In the genomic region with DNA sequence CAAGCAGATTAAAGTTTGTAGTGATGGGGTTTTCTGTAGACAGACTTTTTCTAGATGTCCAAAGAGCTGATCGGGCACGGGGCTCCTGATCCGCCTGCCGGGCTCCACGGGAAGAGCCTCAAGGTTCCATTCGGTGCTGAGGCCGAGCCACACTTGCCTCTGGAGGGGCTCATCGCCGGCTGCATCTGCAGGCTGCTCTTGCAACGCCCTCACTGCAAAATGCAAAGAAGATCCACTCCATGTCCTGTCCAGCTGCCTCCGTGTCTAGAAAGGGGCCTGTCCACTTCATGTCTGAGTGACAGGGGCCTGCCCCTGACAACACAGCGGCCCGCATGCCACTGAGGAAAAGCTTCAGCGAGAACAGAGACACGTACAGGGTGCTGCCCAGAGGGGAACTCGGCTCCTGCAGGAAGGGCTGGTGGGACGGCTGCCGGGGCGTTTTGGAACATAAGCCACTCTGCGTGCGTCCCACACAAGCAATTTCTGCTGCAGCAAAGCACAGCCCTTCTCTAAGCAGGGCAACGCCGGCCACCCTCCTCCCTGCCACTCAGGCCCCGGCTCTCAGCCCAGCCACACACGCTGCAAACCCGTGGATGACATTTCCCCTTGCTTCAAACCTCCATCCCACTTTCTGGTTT, we compare ENCODE assay signal across 16 cellular contexts. TPM values are rescaled to one million over a fixed set of nuclear protein-coding genes. Genes with fewer than 3 reads are reported as not detected.
DNase-seq lines count a peak whose midpoint lies in the region; ATAC-seq, FAIRE-seq and TF ChIP-seq lines count a peak whose summit lies in the region.
"Had no signal": no experiment of that assay in that cellular context is flagged by ENCODE, and none has a peak within 500 bp of the region (broad histone marks: within the 10 kb centered on the region; RNA-seq: fewer than 3 reads in every experiment).

No MANE protein-coding gene starts in this region.

- H3K4me1 ChIP-seq in kidney (ENCODE audit: control insufficient read depth in 1 of 2, insufficient read depth in 1 of 2, low read depth in 1 of 2, low read length in 2 of 2) (no peaks in the 10 kb centered on the region), sigmoid colon (no peaks in the 10 kb centered on the region), ascending aorta (no peaks in the 10 kb centered on the region)
- H3K4me1 ChIP-seq: BE2C had no signal

- peaks cover 0 to 2% of the 10 kb centered on the region in 2 donors for H3K36me3 Mint-ChIP-seq in CD14-positive monocyte
- H3K36me3 Mint-ChIP-seq in activated T-cell treated with anti-CD3 and anti-CD28 coated beads, Interleukin-2, amount 50 U/mL, for 72 hours (ENCODE audit: insufficient read depth in 2 of 2) = no peaks in the 10 kb centered on the region

- peak overlapping the region in 1 of 2 donors; percentile 79 for H3K4me3 Mint-ChIP-seq in CD14-positive monocyte
- no peak overlapping the region for H3K4me3 Mint-ChIP-seq in activated T-cell treated with anti-CD3 and anti-CD28 coated beads, Interleukin-2, amount 50 U/mL, for 72 hours

- DNase-seq in CD14-positive monocyte (ENCODE audit: low spot score) (peak; percentile 24), Kasumi-1 (lab: John Stamatoyannopoulos, UW) (peak; percentile 26 to 38), kidney (peak; percentile 56), sigmoid colon (peak; percentile 46), ascending aorta (ENCODE audit: low spot score in 2 of 2) (no peak), RCC 7860 (ENCODE audit: low spot score) (no peak)
- no peak for DNase-seq in activated T-cell treated with anti-CD3 and anti-CD28 coated beads, Interleukin-2, amount 50 U/mL, for 72 hours
- DNase-seq: ACHN, BE2C, GOT3, NCI-H1092 treated with DMSO at 0.1 percent for 48 hours, NCI-H187, NCI-H2171, NCI-H774 had no signal

- no peak for ATAC-seq in GM21423 (IDR thresholded peaks at IDR 0.05; ENCODE audit: unreplicated experiment)
- ATAC-seq in activated T-cell treated with anti-CD3 and anti-CD28 coated beads, Interleukin-2, amount 50 U/mL, for 72 hours (replicated peaks in 1 of 2) = no peak

- H3K9me3 ChIP-seq in kidney (ENCODE audit: control insufficient read depth in 1 of 2, low read length in 2 of 2) (no peaks in the 10 kb centered on the region), sigmoid colon (no peaks in the 10 kb centered on the region), ascending aorta (no peaks in the 10 kb centered on the region)
- H3K9me3 ChIP-seq: BE2C, Peyer's patch had no signal

- 79 to 81% methylated on average over 26 of the region's 26 CpGs for WGBS in sigmoid colon, 2 donors

- H3K4me3 ChIP-seq in kidney (ENCODE audit: low read length in 2 of 2) (no peak overlapping the region), sigmoid colon (no peak overlapping the region), ascending aorta (no peak overlapping the region)
- H3K4me3 ChIP-seq: Peyer's patch had no signal

- no peak for TF ChIP-seq CTCF in CD14-positive monocyte (IDR thresholded peaks at IDR 0.05)
- no peak for TF ChIP-seq CTCF in kidney (IDR thresholded peaks at IDR 0.05; ENCODE audit: borderline replicate concordance, extremely low read depth, insufficient read depth)
- TF ChIP-seq CTCF in sigmoid colon (IDR thresholded peaks at IDR 0.05) = no peak
- no peak for TF ChIP-seq CTCF in ascending aorta (IDR thresholded peaks at IDR 0.05)

- no peaks in the 10 kb centered on the region for H3K36me3 ChIP-seq in kidney (ENCODE audit: control insufficient read depth in 1 of 2, insufficient read depth in 2 of 2, low read length in 2 of 2)
- H3K36me3 ChIP-seq in sigmoid colon = no peaks in the 10 kb centered on the region
- no peaks in the 10 kb centered on the region for H3K36me3 ChIP-seq in ascending aorta
- H3K36me3 ChIP-seq: BE2C, Peyer's patch had no signal

- TF ChIP-seq POLR2A in sigmoid colon (IDR thresholded peaks at IDR 0.05) = no peak

- H3K27ac ChIP-seq in kidney (ENCODE audit: low read depth in 2 of 2, low read length in 2 of 2) = no peak overlapping the region
- no peak overlapping the region for H3K27ac ChIP-seq in sigmoid colon
- no peak overlapping the region for H3K27ac ChIP-seq in ascending aorta

- no peaks in the 10 kb centered on the region for H3K9me3 Mint-ChIP-seq in CD14-positive monocyte
- H3K9me3 Mint-ChIP-seq in activated T-cell treated with anti-CD3 and anti-CD28 coated beads, Interleukin-2, amount 50 U/mL, for 72 hours = no peaks in the 10 kb centered on the region

- TF ChIP-seq EP300 in sigmoid colon (IDR thresholded peaks at IDR 0.05) = no peak

- no peak overlapping the region for H3K9ac ChIP-seq in kidney (ENCODE audit: low read length in 2 of 2)

- peaks cover 21 to 30% (median 27%) of the 10 kb centered on the region in 3 donors for H3K27me3 Mint-ChIP-seq in CD14-positive monocyte (ENCODE audit: low read depth in 3 of 3)
- H3K27me3 Mint-ChIP-seq in activated T-cell treated with anti-CD3 and anti-CD28 coated beads, Interleukin-2, amount 50 U/mL, for 72 hours (ENCODE audit: low read depth) = peaks cover 15% of the 10 kb centered on the region

- H3K4me1 Mint-ChIP-seq in CD14-positive monocyte = peaks cover 21% of the 10 kb centered on the region
- peaks cover 17% of the 10 kb centered on the region for H3K4me1 Mint-ChIP-seq in activated T-cell treated with anti-CD3 and anti-CD28 coated beads, Interleukin-2, amount 50 U/mL, for 72 hours (ENCODE audit: low read depth)

- intact Hi-C loops in CD14-positive monocyte (cut with micrococcal nuclease) = no loop called here
- intact Hi-C loops in kidney (cut with DNase I) = no loop called here
- intact Hi-C loops in sigmoid colon (cut with DNase I) = no loop called here
- intact Hi-C loops in ascending aorta (cut with DNase I) = no loop called here

- H3K27me3 ChIP-seq in sigmoid colon (peaks cover 0 to 18% (median 0%) of the 10 kb centered on the region in 3 donors), ascending aorta (no peaks in the 10 kb centered on the region)
- H3K27me3 ChIP-seq: BE2C, Peyer's patch had no signal

- H3K27ac Mint-ChIP-seq in CD14-positive monocyte = peak overlapping the region in 4 of 7 donors; percentile 23 to 91 (median 86)
- H3K27ac Mint-ChIP-seq in activated T-cell treated with anti-CD3 and anti-CD28 coated beads, Interleukin-2, amount 50 U/mL, for 72 hours = no peak overlapping the region

- FAIRE-seq in kidney (lab: Jason Lieb, UNC) (no peak), RCC 7860 (lab: Jason Lieb, UNC) (no peak)

RNA-seq across cellular contexts. Expression of a gene that starts 53.6 kb away (rescaled TPM):
- polyA plus RNA-seq in CD14-positive monocyte = 1 to 10 TPM; 9.1 TPM
- 21.8 TPM for total RNA-seq in kidney
- polyA plus RNA-seq in kidney (ENCODE audit: insufficient read depth, low read depth, low replicate concordance) = 11.1 TPM
- total RNA-seq in sigmoid colon = 10 to 100 TPM; 11.1 to 14.7 (median 12.6) TPM
- polyA plus RNA-seq in sigmoid colon = 10 to 100 TPM; 15.6 to 25.9 (median 22.3) TPM
- total RNA-seq in ascending aorta = 31.7 TPM
- 100 to 1,000 TPM in 1 of 2 donors, 10 to 100 TPM in 1; 30.1 to 103 TPM for total RNA-seq in activated T-cell treated with anti-CD3 and anti-CD28 coated beads, Interleukin-2, amount 50 U/mL, for 72 hours

Comparison
In these comparisons a context has a peak if more than half of its experiments do, and no peak if none do; other contexts are left out.
1. DNase-seq: peak in CD14-positive monocyte (single experiment), Kasumi-1 (2 of 2), kidney (single experiment) and sigmoid colon (single experiment); none in ascending aorta (0 of 2), activated T-cell treated with anti-CD3 and anti-CD28 coated beads, Interleukin-2, amount 50 U/mL, for 72 hours (0 of 2) and RCC 7860 (single experiment).